In the genomic region with DNA sequence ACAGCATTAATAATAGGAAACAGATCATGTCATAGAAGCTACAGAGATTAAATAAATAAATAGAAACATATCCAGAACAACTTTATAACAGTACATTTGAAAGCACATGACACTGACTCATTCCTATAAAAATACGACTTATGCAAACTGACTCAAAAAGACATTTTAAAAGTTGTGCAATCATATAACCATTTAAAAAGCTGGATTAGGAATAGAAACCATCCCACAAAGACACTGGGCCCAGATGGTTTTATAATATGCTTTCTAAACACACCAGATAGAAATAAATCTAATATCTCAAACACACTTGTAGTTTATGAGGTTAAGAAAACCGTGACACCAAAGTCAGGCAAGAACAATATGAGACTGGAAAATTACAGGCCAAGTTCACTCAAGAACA, we compare ENCODE assay signal across 19 cellular contexts. TPM values are rescaled to one million over a fixed set of nuclear protein-coding genes. Genes with fewer than 3 reads are reported as not detected.
DNase-seq lines count a peak whose midpoint lies in the region; ATAC-seq, FAIRE-seq and TF ChIP-seq lines count a peak whose summit lies in the region.
"Had no signal": no experiment of that assay in that cellular context is flagged by ENCODE, and none has a peak within 500 bp of the region (broad histone marks: within the 10 kb centered on the region; RNA-seq: fewer than 3 reads in every experiment).

No MANE protein-coding gene starts in this region.

- H3K27me3 ChIP-seq in keratinocyte (ENCODE audit: control insufficient read depth, extremely low read depth, insufficient read depth, low read length) (no peaks in the 10 kb centered on the region), spleen (replicated peaks in 1 of 7) (peaks cover 0 to 49% (median 2%) of the 10 kb centered on the region in 7 donors)
- H3K27me3 ChIP-seq: ascending aorta, Peyer's patch, upper lobe of right lung had no signal

- dilution Hi-C loops in keratinocyte (cut with MboI; ENCODE audit: extremely low pct_ligation_motif_present, low sequenced_read_pairs), result no loop called here

- FAIRE-seq in keratinocyte (lab: Jason Lieb, UNC), result no peak
- FAIRE-seq: GM12891 had no signal

- peaks cover 4% of the 10 kb centered on the region for H3K9me3 ChIP-seq in keratinocyte (ENCODE audit: control insufficient read depth, low read depth, low read length)
- H3K9me3 ChIP-seq in spleen, result peaks cover 0 to 42% (median 24%) of the 10 kb centered on the region in 8 donors

- H3K27ac ChIP-seq in keratinocyte (ENCODE audit: control insufficient read depth, insufficient read depth, low read length) (peak overlapping the region; percentile 47), spleen (no peak overlapping the region)
- H3K27ac ChIP-seq: ascending aorta, HL-60, neutrophil, Peyer's patch, upper lobe of right lung had no signal

- H3K9me1 ChIP-seq in keratinocyte (ENCODE audit: control insufficient read depth, extremely low read depth, insufficient read depth, low read length), result no peaks in the 10 kb centered on the region

- H3K4me3 ChIP-seq in HFF-Myc (replicated peaks; ENCODE audit: low read depth, low read length) (no peak overlapping the region), keratinocyte (ENCODE audit: control insufficient read depth in 2 of 3, extremely low read depth in 1 of 3, insufficient read depth in 2 of 3, low read depth in 1 of 3, low read length in 3 of 3) (no peak overlapping the region), spleen (no peak overlapping the region)
- H3K4me3 ChIP-seq: ascending aorta, lung, Peyer's patch, upper lobe of right lung had no signal

- DNase-seq in A172 (ENCODE audit: low spot score), result peak; percentile 27
- peak; percentile 85 for DNase-seq in HFF-Myc (ENCODE audit: extremely low read depth, low read depth)
- DNase-seq in brain pericyte (ENCODE audit: low read depth, low spot score), result peak; percentile 67
- no peak for DNase-seq in keratinocyte (ENCODE audit: low read depth, low spot score)
- DNase-seq in spleen, result no peak
- no peak for DNase-seq in NCI-H2196 treated with DMSO at 0.1 percent for 48 hours (lab: John Stamatoyannopoulos, UW; ENCODE audit: unreplicated experiment)
- DNase-seq in NCI-H524 (lab: John Stamatoyannopoulos, UW), result no peak
- DNase-seq: activated CD4-positive, alpha-beta T cell treated with anti-CD3 and anti-CD28 coated beads for 4 hours; activated T-cell treated with anti-CD3 and anti-CD28 coated beads, Interleukin-2, amount 50 U/mL, for 72 hours; endodermal cell; stimulated activated CD8-positive, alpha-beta memory T cell treated with anti-CD3 and anti-CD28 coated beads, Interleukin-4, amount 100 ng/mL, for 48 hours; upper lobe of right lung had no signal

- H3K36me3 ChIP-seq in keratinocyte (ENCODE audit: control insufficient read depth in 2 of 2, extremely low read depth in 1 of 2, insufficient read depth in 2 of 2, low read length in 2 of 2) (no peaks in the 10 kb centered on the region), spleen (no peaks in the 10 kb centered on the region)
- H3K36me3 ChIP-seq: ascending aorta, neutrophil, Peyer's patch, upper lobe of right lung had no signal

- H3K4me1 ChIP-seq in keratinocyte (ENCODE audit: control insufficient read depth, extremely low read depth, insufficient read depth, low read length) (peaks cover 12% of the 10 kb centered on the region), spleen (no peaks in the 10 kb centered on the region)
- H3K4me1 ChIP-seq: ascending aorta, Peyer's patch, upper lobe of right lung had no signal

- 71 to 82% (median 75%) methylated on average over 2 of the region's 2 CpGs for WGBS in spleen, 5 donors

- no peak for TF ChIP-seq POLR2A in spleen (IDR thresholded peaks at IDR 0.05)

- no peaks in the 10 kb centered on the region for H4K20me1 ChIP-seq in keratinocyte (ENCODE audit: control insufficient read depth, extremely low read depth, insufficient read depth, low read length)

- H3K4me2 ChIP-seq in keratinocyte (ENCODE audit: control insufficient read depth, extremely low read depth, insufficient read depth, low read depth, low read length), result no peak overlapping the region

- H3K9ac ChIP-seq in keratinocyte (ENCODE audit: control insufficient read depth, extremely low read depth, insufficient read depth, low read length), result no peak overlapping the region

- ATAC-seq in HG02759 (IDR thresholded peaks at IDR 0.05; ENCODE audit: unreplicated experiment), result no peak
- ATAC-seq: activated T-cell treated with anti-CD3 and anti-CD28 coated beads, Interleukin-2, amount 50 U/mL, for 72 hours; upper lobe of right lung had no signal

- intact Hi-C loops in spleen (cut with DNase I; ENCODE audit: low total_unique reads), result no loop called here

- TF ChIP-seq CTCF in HFF-Myc (IDR thresholded peaks at IDR 0.05; ENCODE audit: low read depth, low read length, missing control alignments) (no peak), keratinocyte (optimal IDR thresholded peaks at IDR 0.05 in 1 of 3, IDR thresholded peaks at IDR 0.05 in 1 of 3, conservative IDR thresholded peaks at IDR 0.05 in 1 of 3; ENCODE audit: extremely low read depth in 1 of 3, insufficient read depth in 2 of 3, low read length in 3 of 3) (no peak), spleen (IDR thresholded peaks at IDR 0.05 in 8 of 11, conservative IDR thresholded peaks at IDR 0.05 in 3 of 11) (no peak)

- no peak overlapping the region for H2AFZ ChIP-seq in keratinocyte (ENCODE audit: control insufficient read depth, low read length)

- H3K79me2 ChIP-seq in keratinocyte (ENCODE audit: control insufficient read depth, insufficient read depth, low read length), result no peaks in the 10 kb centered on the region

RNA-seq across cellular contexts. Expression of a gene that starts 47.6 kb away (rescaled TPM):
- total RNA-seq in A172 (2014; rRNA removed; shearing (Covaris generic)), result not detected in 2 replicates
- polyA plus RNA-seq in keratinocyte, result 0.05 to 0.13 TPM in 2 of 3 replicates, not detected in the other
- polyA plus RNA-seq in keratinocyte (2011; ENCODE audit: low read depth), result not detected
- polyA plus RNA-seq in keratinocyte (2011; cell fraction: cytosol; rRNA removed), result 0.01 and 0.08 TPM in 2 replicates
- 0.08 and 0.45 TPM in 2 replicates for polyA plus RNA-seq in keratinocyte (2011; cell fraction: nucleus; rRNA removed)
- 0.06 TPM in 1 of 2 replicates, not detected in the other for polyA plus RNA-seq in keratinocyte (2012; ENCODE audit: low replicate concordance)
- 1.3 TPM in 1 of 3 replicates, not detected in the others for polyA minus RNA-seq in keratinocyte
- polyA minus RNA-seq in keratinocyte (2011; cell fraction: cytosol; rRNA and poly(A)+ RNA removed), result not detected
- polyA minus RNA-seq in keratinocyte (2011; cell fraction: nucleus; rRNA and poly(A)+ RNA removed), result not detected in 2 replicates
- total RNA-seq in spleen, result 1 to 10 TPM in 1 of 7 donors, under 1 TPM in 5, not detected in 1; 0.30 to 1.1 (median 0.69) TPM
- under 1 TPM; 0.04 to 0.08 (median 0.06) TPM for polyA plus RNA-seq in spleen
- total RNA-seq: endodermal cell, Peyer's patch, upper lobe of right lung had no signal

Comparison
In these comparisons a context has a peak if more than half of its experiments do, and no peak if none do; other contexts are left out.
1. DNase-seq: peak in A172 (single experiment), HFF-Myc (single experiment) and brain pericyte (single experiment); none in keratinocyte (single experiment), spleen (single experiment), NCI-H2196 treated with DMSO at 0.1 percent for 48 hours (single experiment) and NCI-H524 (0 of 2).